In genomic region chr5:54590824-54591223, GRCh38 we compare ENCODE assay signal across 22 cellular contexts.
DNase-seq lines count a peak whose midpoint lies in the region; ATAC-seq, FAIRE-seq and TF ChIP-seq lines count a peak whose summit lies in the region.
"Had no signal": no experiment of that assay in that cellular context is flagged by ENCODE, and none has a peak within 500 bp of the region (broad histone marks: within the 10 kb centered on the region; RNA-seq: fewer than 3 reads in every experiment).

No MANE protein-coding gene starts in this region.

- no peak overlapping the region for H2BK20ac ChIP-seq in H1 (ENCODE audit: low read length)

- H3K9me3 Mint-ChIP-seq in activated naive CD8-positive, alpha-beta T cell treated with anti-CD3 and anti-CD28 coated beads, Interleukin-2, amount 10 ng/mL, durations not matched to agents 7 days and 5 days: peaks cover 8% of the 10 kb centered on the region
- peaks cover 7% of the 10 kb centered on the region for H3K9me3 Mint-ChIP-seq in activated naive CD8-positive, alpha-beta T cell treated with anti-CD3 and anti-CD28 coated beads, Interleukin-2, amount 50 U/mL, for 24 hours

- H3K27me3 Mint-ChIP-seq in activated naive CD8-positive, alpha-beta T cell treated with anti-CD3 and anti-CD28 coated beads, Interleukin-2, amount 10 ng/mL, durations not matched to agents 7 days and 5 days: peaks cover 2% of the 10 kb centered on the region
- H3K27me3 Mint-ChIP-seq in activated naive CD8-positive, alpha-beta T cell treated with anti-CD3 and anti-CD28 coated beads, Interleukin-2, amount 50 U/mL, for 24 hours: no peaks in the 10 kb centered on the region
- H3K27me3 Mint-ChIP-seq: naive B cell, T-cell had no signal

- no peak for DNase-seq in activated naive CD8-positive, alpha-beta T cell treated with anti-CD3 and anti-CD28 coated beads, Interleukin-2, amount 10 ng/mL, durations not matched to agents 7 days and 5 days
- DNase-seq in activated naive CD8-positive, alpha-beta T cell treated with anti-CD3 and anti-CD28 coated beads, Interleukin-2, amount 50 U/mL, for 24 hours: no peak
- peak; percentile 77 for DNase-seq in NOMO-1 treated with DMSO at 0.1 percent for 48 hours (lab: John Stamatoyannopoulos, UW; ENCODE audit: unreplicated experiment)
- DNase-seq in H1 (ENCODE audit: low read depth in 1 of 2, low spot score in 2 of 2): no peak
- no peak for DNase-seq in upper lobe of right lung
- no peak for DNase-seq in T-helper 1 cell
- no peak for DNase-seq in GM19239 (ENCODE audit: insufficient read length, low spot score)
- DNase-seq: activated CD8-positive, alpha-beta memory T cell treated with anti-CD3 and anti-CD28 coated beads, Interleukin-2, amount 50 U/mL, for 48 hours; activated effector memory CD4-positive, alpha-beta T cell treated with Interleukin-2 at 50 U/mL for 16 hours; adrenal gland; naive B cell; NCI-H146; NCI-H526 treated with DMSO at 0.1 percent for 48 hours; T-cell; transverse colon had no signal

- H3K4ac ChIP-seq in H1 (replicated peaks; ENCODE audit: insufficient read length, low read depth, low read length): no peak overlapping the region

- H3K4me1 Mint-ChIP-seq in activated naive CD8-positive, alpha-beta T cell treated with anti-CD3 and anti-CD28 coated beads, Interleukin-2, amount 10 ng/mL, durations not matched to agents 7 days and 5 days: peaks cover 1% of the 10 kb centered on the region
- H3K4me1 Mint-ChIP-seq in activated naive CD8-positive, alpha-beta T cell treated with anti-CD3 and anti-CD28 coated beads, Interleukin-2, amount 50 U/mL, for 24 hours: peaks cover 2% of the 10 kb centered on the region
- H3K4me1 Mint-ChIP-seq: T-cell had no signal

- FAIRE-seq in H1 (lab: Jason Lieb, UNC) (no peak), GM19239 (lab: Jason Lieb, UNC) (no peak)
- FAIRE-seq: D721Med, H54 had no signal

- intact Hi-C loops in upper lobe of right lung (cut with DNase I): no loop called here

- TF ChIP-seq EP300 in H1 (IDR thresholded peaks at IDR 0.05; ENCODE audit: borderline replicate concordance in 1 of 2, low read depth in 2 of 2, low read length in 2 of 2): no peak

- no peak for TF ChIP-seq POLR2A in H1 (IDR thresholded peaks at IDR 0.05; ENCODE audit: control extremely low read depth in 1 of 2, low read depth in 2 of 2, low read length in 2 of 2)

- no peaks in the 10 kb centered on the region for H3K79me1 ChIP-seq in H1 (ENCODE audit: low read depth, low read length)

- H4K8ac ChIP-seq in H1 (ENCODE audit: extremely low read depth, insufficient read depth, low read length): no peak overlapping the region

- no peak overlapping the region for H3K27ac ChIP-seq in H1 (ENCODE audit: low read depth, low read length)
- no peak overlapping the region for H3K27ac ChIP-seq in upper lobe of right lung
- H3K27ac ChIP-seq: adrenal gland, C4-2B, coronary artery, right atrium auricular region, transverse colon, VCaP had no signal

- H4K20me1 ChIP-seq in H1 (replicated peaks in 1 of 2; ENCODE audit: control insufficient read depth in 1 of 2, insufficient read depth in 2 of 2, low read length in 2 of 2): no peaks in the 10 kb centered on the region

- CTCF ChIA-PET in H1 (lab: Charles Lee; ENCODE audit: partially characterized antibody): no interaction called here

- no peaks in the 10 kb centered on the region for H3K23me2 ChIP-seq in H1 (ENCODE audit: low read depth, low read length)

- H3K36me3 Mint-ChIP-seq in activated naive CD8-positive, alpha-beta T cell treated with anti-CD3 and anti-CD28 coated beads, Interleukin-2, amount 10 ng/mL, durations not matched to agents 7 days and 5 days: no peaks in the 10 kb centered on the region
- no peaks in the 10 kb centered on the region for H3K36me3 Mint-ChIP-seq in activated naive CD8-positive, alpha-beta T cell treated with anti-CD3 and anti-CD28 coated beads, Interleukin-2, amount 50 U/mL, for 24 hours (ENCODE audit: low read depth)

- H2AK5ac ChIP-seq in H1 (ENCODE audit: low read depth, low read length): no peak overlapping the region

- no peak for TF ChIP-seq RAD21 in H1 (IDR thresholded peaks at IDR 0.05 in 1 of 2, conservative IDR thresholded peaks at IDR 0.05 in 1 of 2; ENCODE audit: low read depth in 2 of 2, low read length in 2 of 2)

- no peak overlapping the region for H4K91ac ChIP-seq in H1 (replicated peaks; ENCODE audit: insufficient read length, low read length)

- H3K27ac Mint-ChIP-seq in activated naive CD8-positive, alpha-beta T cell treated with anti-CD3 and anti-CD28 coated beads, Interleukin-2, amount 10 ng/mL, durations not matched to agents 7 days and 5 days: peak overlapping the region; percentile 35
- H3K27ac Mint-ChIP-seq in activated naive CD8-positive, alpha-beta T cell treated with anti-CD3 and anti-CD28 coated beads, Interleukin-2, amount 50 U/mL, for 24 hours: no peak overlapping the region
- H3K27ac Mint-ChIP-seq: T-cell had no signal

- POLR2A ChIA-PET in activated naive CD8-positive, alpha-beta T cell treated with anti-CD3 and anti-CD28 coated beads, Interleukin-2, amount 10 ng/mL, durations not matched to agents 7 days and 5 days (lab: Charles Lee): no interaction called here
- POLR2A ChIA-PET in H1 (lab: Charles Lee; ENCODE audit: partially characterized antibody): interaction anchor here (0.6 kb wide), 1 partner anchor 133 kb away, joined by 4 read pairs; no protein-coding TSS in a partner anchor

- no peak overlapping the region for H3K4me2 ChIP-seq in H1 (ENCODE audit: insufficient read depth in 1 of 2, low read depth in 2 of 2, low read length in 2 of 2)

- H2BK5ac ChIP-seq in H1 (ENCODE audit: low read depth, low read length): no peak overlapping the region

- no peak overlapping the region for H3K23ac ChIP-seq in H1 (ENCODE audit: insufficient read length)

- no peaks in the 10 kb centered on the region for H3K27me3 ChIP-seq in H1 (replicated peaks in 1 of 4; ENCODE audit: control insufficient read depth in 3 of 4, extremely low read depth in 1 of 4, insufficient read depth in 3 of 4, low read length in 3 of 4)
- no peaks in the 10 kb centered on the region for H3K27me3 ChIP-seq in upper lobe of right lung
- H3K27me3 ChIP-seq: adrenal gland, right atrium auricular region, transverse colon had no signal

- H3K4me1 ChIP-seq in H1 (replicated peaks in 1 of 4; ENCODE audit: control insufficient read depth in 3 of 4, insufficient read depth in 4 of 4, low read length in 3 of 4) (no peaks in the 10 kb centered on the region), upper lobe of right lung (no peaks in the 10 kb centered on the region)
- H3K4me1 ChIP-seq: adrenal gland, right atrium auricular region, transverse colon had no signal

- H3K56ac ChIP-seq in H1 (replicated peaks; ENCODE audit: insufficient read length, low read depth, low read length): no peak overlapping the region

- H3K4me3 ChIP-seq in H1 (ENCODE audit: extremely low read depth in 1 of 4, insufficient read depth in 2 of 4, low read depth in 3 of 4, low read length in 4 of 4) (no peak overlapping the region), upper lobe of right lung (no peak overlapping the region)
- H3K4me3 ChIP-seq: adrenal gland, coronary artery, right atrium auricular region, transverse colon had no signal

- no peak overlapping the region for H4K5ac ChIP-seq in H1 (ENCODE audit: insufficient read length, low read depth, low read length)

- no peak for TF ChIP-seq CTCF in H1 (IDR thresholded peaks at IDR 0.05; ENCODE audit: control extremely low read depth in 1 of 3, insufficient read depth in 1 of 3, low read depth in 1 of 3, low read length in 3 of 3)
- TF ChIP-seq CTCF in upper lobe of right lung (IDR thresholded peaks at IDR 0.05): no peak

- H3K14ac ChIP-seq in H1 (ENCODE audit: insufficient read length): no peak overlapping the region

- no peak overlapping the region for H2BK120ac ChIP-seq in H1 (replicated peaks; ENCODE audit: low read depth, low read length)

- H3K9ac ChIP-seq in H1 (replicated peaks in 1 of 4; ENCODE audit: extremely low read depth in 1 of 4, low read depth in 3 of 4, low read length in 3 of 4): no peak overlapping the region

- H3K4me3 Mint-ChIP-seq in activated naive CD8-positive, alpha-beta T cell treated with anti-CD3 and anti-CD28 coated beads, Interleukin-2, amount 10 ng/mL, durations not matched to agents 7 days and 5 days: no peak overlapping the region
- no peak overlapping the region for H3K4me3 Mint-ChIP-seq in activated naive CD8-positive, alpha-beta T cell treated with anti-CD3 and anti-CD28 coated beads, Interleukin-2, amount 50 U/mL, for 24 hours
- H3K4me3 Mint-ChIP-seq: T-cell had no signal

- H2BK15ac ChIP-seq in H1 (ENCODE audit: low read length): no peak overlapping the region

- H3K9me3 ChIP-seq in H1 (ENCODE audit: insufficient read depth in 2 of 2, low read depth in 1 of 2, low read length in 1 of 2): 0 out of 4 replicates have a peak, but pooled peaks cover 0 to 2% of the 10 kb centered on the region in 2 experiments
- no peaks in the 10 kb centered on the region for H3K9me3 ChIP-seq in upper lobe of right lung
- H3K9me3 ChIP-seq: adrenal gland, transverse colon had no signal

- WGBS in H1 (ENCODE audit: extremely low coverage in 1 of 2, insufficient coverage in 1 of 2, insufficient read length in 1 of 2, insufficient replicate concordance in 2 of 2, low coverage in 1 of 2, low lambda C conversion rate in 2 of 2, missing lambda C conversion rate in 1 of 2), 2 experiments: 91% methylated on average over 3 of the region's 3 CpGs; no CpG with 5 or more reads in 1 of the 2 experiments

- no peak overlapping the region for H3K18ac ChIP-seq in H1 (ENCODE audit: extremely low read depth, low read length)

- peak overlapping the region; percentile 56; the same call in 1 of the 2 replicates for H2BK12ac ChIP-seq in H1 (ENCODE audit: low read depth, low read length)

- H3K36me3 ChIP-seq in H1 (ENCODE audit: control insufficient read depth in 2 of 4, insufficient read depth in 4 of 4, low read length in 3 of 4) (no peaks in the 10 kb centered on the region), upper lobe of right lung (no peaks in the 10 kb centered on the region)
- H3K36me3 ChIP-seq: adrenal gland, right atrium auricular region, transverse colon had no signal

- no peak for ATAC-seq in activated naive CD8-positive, alpha-beta T cell treated with anti-CD3 and anti-CD28 coated beads, Interleukin-2, amount 10 ng/mL, durations not matched to agents 7 days and 5 days (ENCODE audit: low read depth)
- no peak for ATAC-seq in activated naive CD8-positive, alpha-beta T cell treated with anti-CD3 and anti-CD28 coated beads, Interleukin-2, amount 50 U/mL, for 24 hours
- ATAC-seq in upper lobe of right lung (peak; percentile 79), GM19035 (IDR thresholded peaks at IDR 0.05; ENCODE audit: unreplicated experiment) (no peak)
- ATAC-seq: T-cell had no signal

- H3K79me2 ChIP-seq in H1 (ENCODE audit: control insufficient read depth in 1 of 2, insufficient read depth in 2 of 2, low read length in 2 of 2): no peaks in the 10 kb centered on the region

- H2AFZ ChIP-seq in H1 (ENCODE audit: low read length): no peak overlapping the region

TF ChIP-seq in H1, 55 proteins besides CTCF, POLR2A, EP300 and RAD21 (continues in another document):
- TF ChIP-seq SP1 (IDR thresholded peaks at IDR 0.05; ENCODE audit: low read depth, low read length) (no peak), KDM4A (IDR thresholded peaks at IDR 0.05; ENCODE audit: low read depth, low read length, severe bottlenecking) (no peak), ZNF274 (IDR thresholded peaks at IDR 0.05; ENCODE audit: borderline replicate concordance, extremely low read depth, low read length) (no peak), SIX5 (IDR thresholded peaks at IDR 0.05; ENCODE audit: low read depth, low read length) (no peak), YY1 (IDR thresholded peaks at IDR 0.05; ENCODE audit: low read depth, low read length) (no peak)
